Comparison of ENCODE assay signal across 9 cellular contexts in genomic region chr16:87909203-87909935, GRCh38. TPM values are rescaled to one million over a fixed set of nuclear protein-coding genes. Genes with fewer than 3 reads are reported as not detected.
A peak's percentile ranks its signal among the peaks of the same experiment; 100 is the strongest.
DNase-seq lines count a peak whose midpoint lies in the region; ATAC-seq, FAIRE-seq and TF ChIP-seq lines count a peak whose summit lies in the region.
"Not testable (repeated sequence)": the region's sequence is repeated elsewhere in the genome, so short reads cannot be mapped to it uniquely, and the experiment has no call there.
"Had no signal": no experiment of that assay in that cellular context is flagged by ENCODE, and none has a peak within 500 bp of the region (broad histone marks: within the 10 kb centered on the region; RNA-seq: fewer than 3 reads in every experiment).

No MANE protein-coding gene starts in this region.

- not testable (repeated sequence) for H3K36me3 ChIP-seq in bronchial epithelial cell (ENCODE audit: control insufficient read depth, insufficient read depth, low read length)

- H3K4me3 ChIP-seq in bronchial epithelial cell (ENCODE audit: low read depth, low read length) = not testable (repeated sequence)

- peak; percentile 82 for TF ChIP-seq CTCF in AG09319 (IDR thresholded peaks at IDR 0.05; ENCODE audit: low read depth, low read length)
- TF ChIP-seq CTCF in bronchial epithelial cell (IDR thresholded peaks at IDR 0.05; ENCODE audit: insufficient read depth, low read length, severe bottlenecking) = peak; percentile 93

- not testable (repeated sequence) for FAIRE-seq in bronchial epithelial cell (lab: Jason Lieb, UNC)

- DNase-seq in AG09319 (ENCODE audit: extremely low read depth, low read depth) = not testable (repeated sequence)
- peak; percentile 38 for DNase-seq in NCI-H460 (ENCODE audit: extremely low read depth, low read depth)
- DNase-seq in activated CD4-positive, alpha-beta T cell treated with anti-CD3 and anti-CD28 coated beads for 24 hours (ENCODE audit: low read depth in 2 of 2) = peak; percentile 86 to 92
- peak; percentile 21 for DNase-seq in bronchial epithelial cell (ENCODE audit: low read depth)
- DNase-seq in islet precursor cell = peak; percentile 90
- peak; percentile 66 to 89 (median 79) for DNase-seq in stimulated activated CD4-positive, alpha-beta T cell treated with anti-CD3 and anti-CD28 coated beads, Interleukin-1b, Interleukin-23, amount 100 ng/mL, for 24 hours (ENCODE audit: low read depth in 4 of 4, low spot score in 1 of 4)

- H3K27me3 ChIP-seq in bronchial epithelial cell (ENCODE audit: control insufficient read depth, insufficient read depth, low read length) = not testable (repeated sequence)

- ATAC-seq in GM19025 (IDR thresholded peaks at IDR 0.05; ENCODE audit: low read depth, unreplicated experiment) (peak; percentile 79), HG03135 (IDR thresholded peaks at IDR 0.05; ENCODE audit: unreplicated experiment) (peak; percentile 68)

RNA-seq across cellular contexts. Expression of gene CA5A, which starts 27.0 kb away (rescaled TPM):
- 0.10 TPM in 1 of 2 replicates, not detected in the other for total RNA-seq in NCI-H460 (2014; rRNA removed; shearing (Covaris generic))
- polyA plus RNA-seq in NCI-H460 (2014; cell fraction: nucleus; rRNA removed) = not detected in 2 replicates
- total RNA-seq in bronchial epithelial cell = not detected in 2 replicates
- polyA plus RNA-seq: esophagus had no signal

RNA-seq across cellular contexts. Expression of gene SLC7A5, which starts 40.1 kb away (rescaled TPM):
- total RNA-seq in NCI-H460 (2014; rRNA removed; shearing (Covaris generic)) = 222 and 239 TPM in 2 replicates
- 144 and 176 TPM in 2 replicates for polyA plus RNA-seq in NCI-H460 (2014; cell fraction: nucleus; rRNA removed)
- 169 and 243 TPM in 2 replicates for total RNA-seq in bronchial epithelial cell

RNA-seq across cellular contexts. Expression of gene BANP, which starts 41.9 kb away (rescaled TPM):
- total RNA-seq in NCI-H460 (2014; rRNA removed; shearing (Covaris generic)) = 16.5 and 18.9 TPM in 2 replicates
- polyA plus RNA-seq in NCI-H460 (2014; cell fraction: nucleus; rRNA removed) = 27.1 and 28.0 TPM in 2 replicates
- total RNA-seq in bronchial epithelial cell = 22.1 and 25.5 TPM in 2 replicates
